Comparison of ENCODE assay signal across 22 cellular contexts in the genomic region with DNA sequence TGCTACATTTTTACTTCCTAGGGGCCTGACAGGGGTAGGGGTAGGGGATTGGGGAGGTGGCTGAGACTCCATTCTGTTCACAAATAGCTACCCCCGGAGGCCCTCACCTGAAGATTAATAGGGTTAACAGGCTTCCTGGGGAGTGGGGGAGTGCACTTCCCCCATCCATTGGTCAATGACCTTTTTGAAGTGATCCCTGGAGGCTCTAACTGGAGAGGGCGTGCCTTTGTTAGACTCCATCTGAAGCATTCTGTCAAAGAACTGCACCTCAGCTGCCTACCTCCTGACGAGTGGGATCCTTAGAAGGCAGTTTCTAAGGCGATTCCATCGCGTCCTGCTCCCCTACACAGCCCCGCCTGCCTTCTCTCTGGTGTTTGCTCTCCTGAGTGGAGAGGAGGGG.
"Had no signal": no experiment of that assay in that cellular context is flagged by ENCODE, and none has a peak within 500 bp of the region (broad histone marks: within the 10 kb centered on the region; RNA-seq: fewer than 3 reads in every experiment).

No MANE protein-coding gene starts in this region.

- H3K27ac ChIP-seq: ascending aorta, colonic mucosa, lower lobe of right lung, spleen, thoracic aorta, upper lobe of left lung had no signal

- H3K27me3 Mint-ChIP-seq: activated naive CD4-positive, alpha-beta T cell treated with anti-CD3 and anti-CD28 coated beads, Interleukin-2, amount 50 U/mL, for 24 hours; central memory CD8-positive, alpha-beta T cell; stimulated activated memory B cell treated with anti-CD40 and anti-IgM and Interleukin-4, amounts not matched to agents 10 μg/mL and 1 μg/mL and 100 μg/mL, for 72 hours had no signal

- H3K4me3 Mint-ChIP-seq: activated CD4-positive, alpha-beta T cell treated with anti-CD3 and anti-CD28 coated beads, Interleukin-2, amount 10 ng/mL, durations not matched to agents 24 days and 14 days; activated naive CD4-positive, alpha-beta T cell treated with anti-CD3 and anti-CD28 coated beads, Interleukin-2, amount 50 U/mL, for 24 hours; central memory CD8-positive, alpha-beta T cell; natural killer cell; stimulated activated memory B cell treated with anti-CD40 and anti-IgM and Interleukin-4, amounts not matched to agents 10 μg/mL and 1 μg/mL and 100 μg/mL, for 72 hours had no signal

- H3K4me3 ChIP-seq: ascending aorta, colonic mucosa, heart right ventricle, lower lobe of right lung, spleen, thoracic aorta, upper lobe of left lung had no signal

- H3K36me3 ChIP-seq: ascending aorta, colonic mucosa, heart right ventricle, lower lobe of right lung, spleen, thoracic aorta, upper lobe of left lung had no signal

- ATAC-seq: esophagus mucosa; left colon; natural killer cell; stimulated activated memory B cell treated with anti-CD40 and anti-IgM and Interleukin-4, amounts not matched to agents 10 μg/mL and 1 μg/mL and 100 μg/mL, for 72 hours had no signal

- H3K9me3 ChIP-seq: ascending aorta, colonic mucosa, heart right ventricle, lower lobe of right lung, spleen, thoracic aorta, upper lobe of left lung had no signal

- H3K4me1 Mint-ChIP-seq: activated CD4-positive, alpha-beta T cell treated with anti-CD3 and anti-CD28 coated beads, Interleukin-2, amount 10 ng/mL, durations not matched to agents 24 days and 14 days; activated naive CD4-positive, alpha-beta T cell treated with anti-CD3 and anti-CD28 coated beads, Interleukin-2, amount 50 U/mL, for 24 hours; central memory CD8-positive, alpha-beta T cell; natural killer cell; stimulated activated memory B cell treated with anti-CD40 and anti-IgM and Interleukin-4, amounts not matched to agents 10 μg/mL and 1 μg/mL and 100 μg/mL, for 72 hours had no signal

- H3K4me1 ChIP-seq: ascending aorta, colonic mucosa, heart right ventricle, lower lobe of right lung, spleen, upper lobe of left lung had no signal

- H3K9me3 Mint-ChIP-seq: activated naive CD4-positive, alpha-beta T cell treated with anti-CD3 and anti-CD28 coated beads, Interleukin-2, amount 50 U/mL, for 24 hours; central memory CD8-positive, alpha-beta T cell; natural killer cell; stimulated activated memory B cell treated with anti-CD40 and anti-IgM and Interleukin-4, amounts not matched to agents 10 μg/mL and 1 μg/mL and 100 μg/mL, for 72 hours had no signal

- H3K27me3 ChIP-seq: ascending aorta, colonic mucosa, heart right ventricle, spleen, upper lobe of left lung had no signal

- H3K27ac Mint-ChIP-seq: activated CD4-positive, alpha-beta T cell treated with anti-CD3 and anti-CD28 coated beads, Interleukin-2, amount 10 ng/mL, durations not matched to agents 24 days and 14 days; activated naive CD4-positive, alpha-beta T cell treated with anti-CD3 and anti-CD28 coated beads, Interleukin-2, amount 50 U/mL, for 24 hours; natural killer cell; stimulated activated memory B cell treated with anti-CD40 and anti-IgM and Interleukin-4, amounts not matched to agents 10 μg/mL and 1 μg/mL and 100 μg/mL, for 72 hours had no signal

- DNase-seq: activated CD4-positive, alpha-beta T cell treated with anti-CD3 and anti-CD28 coated beads, Interleukin-2, amount 10 ng/mL, durations not matched to agents 24 days and 14 days; activated CD8-positive, alpha-beta memory T cell treated with anti-CD3 and anti-CD28 coated beads, Interleukin-2, amount 50 U/mL, for 4 hours; activated effector memory CD4-positive, alpha-beta T cell treated with Interleukin-2 at 50 U/mL for 16 hours; activated T-cell treated with anti-CD3 and anti-CD28 coated beads, Interleukin-2, amount 50 U/mL, for 48 hours; colonic mucosa; heart right ventricle; islet precursor cell; left colon; lower lobe of right lung; natural killer cell; occipital lobe; posterior cingulate gyrus; spleen; stimulated activated CD4-positive, alpha-beta T cell treated with anti-CD3 and anti-CD28 coated beads, Interleukin-4, amount 100 ng/mL, for 4 hours; T1000; upper lobe of left lung had no signal

- H3K36me3 Mint-ChIP-seq: activated naive CD4-positive, alpha-beta T cell treated with anti-CD3 and anti-CD28 coated beads, Interleukin-2, amount 50 U/mL, for 24 hours; natural killer cell; stimulated activated memory B cell treated with anti-CD40 and anti-IgM and Interleukin-4, amounts not matched to agents 10 μg/mL and 1 μg/mL and 100 μg/mL, for 72 hours had no signal
